9 cellular contexts compared by ENCODE assay signal in the genomic region with DNA sequence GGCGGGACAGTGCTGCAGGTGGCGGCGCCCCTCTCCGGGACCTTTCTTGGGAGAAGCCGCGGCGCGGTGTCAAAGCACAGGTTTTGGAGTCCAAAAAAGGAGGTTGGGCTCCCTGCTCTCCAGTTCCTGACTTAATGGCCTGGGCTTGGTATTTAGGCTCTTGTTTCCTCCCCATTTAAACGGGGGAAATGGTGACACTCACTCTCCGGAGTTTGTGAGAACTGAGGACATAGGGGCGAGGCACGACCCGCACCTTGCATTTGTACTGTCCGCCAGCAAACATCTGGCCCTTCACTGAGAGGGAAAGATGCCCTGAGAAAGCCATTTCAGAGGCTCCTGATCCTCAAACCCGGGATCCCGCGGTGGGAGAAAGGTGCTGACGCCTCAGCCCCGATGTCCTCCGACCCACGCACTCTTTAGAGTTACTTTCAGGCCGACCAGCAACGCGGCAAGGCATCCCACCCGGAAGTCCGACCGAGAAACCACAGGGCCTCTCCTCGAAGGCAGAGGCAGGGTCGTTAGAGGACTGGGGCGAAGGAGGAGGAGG. TPM values are rescaled to one million over a fixed set of nuclear protein-coding genes. Genes with fewer than 3 reads are reported as not detected.
DNase-seq lines count a peak whose midpoint lies in the region; ATAC-seq and TF ChIP-seq lines count a peak whose summit lies in the region.
"Had no signal": no experiment of that assay in that cellular context is flagged by ENCODE, and none has a peak within 500 bp of the region (broad histone marks: within the 10 kb centered on the region; RNA-seq: fewer than 3 reads in every experiment).

No MANE protein-coding gene starts in this region.

- H3K27me3 ChIP-seq in liver (ENCODE audit: control insufficient read depth in 4 of 4, insufficient read depth in 4 of 4, low read length in 3 of 4): no peaks in the 10 kb centered on the region
- H3K27me3 ChIP-seq in subcutaneous abdominal adipose tissue (ENCODE audit: control insufficient read depth in 5 of 5, insufficient read depth in 4 of 5, low read length in 5 of 5): no peaks in the 10 kb centered on the region

- DNase-seq in DMS79 treated with DMSO at 0.1 percent for 48 hours (lab: John Stamatoyannopoulos, UW): peak; percentile 54
- DNase-seq in OCI-LY7 (ENCODE audit: low spot score): peak; percentile 63
- DNase-seq in MCF 10A (ENCODE audit: unreplicated experiment): no peak
- DNase-seq in NCI-H2107 (lab: John Stamatoyannopoulos, UW): no peak
- no peak for DNase-seq in NCI-H2081 (lab: John Stamatoyannopoulos, UW)

- H3K27ac ChIP-seq in OCI-LY7 (ENCODE audit: low read depth, low read length, poor library complexity, severe bottlenecking) (peak overlapping the region; percentile 90), liver (ENCODE audit: low read depth in 1 of 2, low read length in 2 of 2) (peak overlapping the region; percentile 99), subcutaneous abdominal adipose tissue (ENCODE audit: low read depth, low read length) (peak overlapping the region; percentile 97)

- H3K4me3 Mint-ChIP-seq in MCF 10A (ENCODE audit: unreplicated experiment): no peak overlapping the region
- H3K4me3 Mint-ChIP-seq: neural crest cell had no signal

- H3K36me3 ChIP-seq in OCI-LY7 (ENCODE audit: insufficient read depth, low read length) (peaks cover 13% of the 10 kb centered on the region; the same call in 1 of the 2 replicates), liver (ENCODE audit: control insufficient read depth in 4 of 4, insufficient read depth in 3 of 4, low read depth in 1 of 4, low read length in 3 of 4) (no peaks in the 10 kb centered on the region), subcutaneous abdominal adipose tissue (ENCODE audit: control insufficient read depth in 5 of 5, insufficient read depth in 5 of 5, low read length in 5 of 5) (no peaks in the 10 kb centered on the region)

- peak overlapping the region; percentile 63 for H3K4me3 ChIP-seq in OCI-LY7 (ENCODE audit: low read depth, low read length, poor library complexity, severe bottlenecking)
- H3K4me3 ChIP-seq in liver (ENCODE audit: low read depth in 1 of 3, low read length in 3 of 3): peak overlapping the region; percentile 59 to 72 (median 71)
- peak overlapping the region; percentile 64 to 73 (median 69) for H3K4me3 ChIP-seq in subcutaneous abdominal adipose tissue (ENCODE audit: low read depth in 1 of 5, low read length in 5 of 5)

- BruUV-seq in OCI-LY7 (replicated peaks; lab: Mats Ljungman, UMichigan) (TSS peak; percentile 93), MCF 10A (replicated peaks; lab: Mats Ljungman, UMichigan) (TSS peak; percentile 54)

- no peaks in the 10 kb centered on the region; the same call in 1 of the 2 replicates for H4K20me1 ChIP-seq in OCI-LY7 (ENCODE audit: insufficient read depth, low read length)

- H3K4me1 ChIP-seq in OCI-LY7 (ENCODE audit: insufficient read depth, low read length, poor library complexity, severe bottlenecking) (peaks cover 29% of the 10 kb centered on the region), liver (ENCODE audit: control insufficient read depth in 4 of 4, insufficient read depth in 4 of 4, low read length in 3 of 4) (peaks cover 0 to 27% (median 20%) of the 10 kb centered on the region in 4 donors), subcutaneous abdominal adipose tissue (ENCODE audit: control insufficient read depth in 5 of 5, insufficient read depth in 5 of 5, low read length in 5 of 5) (peaks cover 6 to 37% (median 29%) of the 10 kb centered on the region in 5 donors)

- peaks cover 22% of the 10 kb centered on the region for H3K79me2 ChIP-seq in OCI-LY7 (ENCODE audit: insufficient read depth, low read depth, low read length)

- H3K9ac ChIP-seq in liver (ENCODE audit: low read depth in 1 of 2, low read length in 2 of 2) (peak overlapping the region; percentile 94 to 96), subcutaneous abdominal adipose tissue (ENCODE audit: low read length in 5 of 5) (peak overlapping the region; percentile 74 to 92 (median 86))

- TF ChIP-seq CTCF in OCI-LY7 (conservative IDR thresholded peaks at IDR 0.05; ENCODE audit: low read length) (no peak), MCF 10A (IDR thresholded peaks at IDR 0.05; ENCODE audit: unreplicated experiment) (no peak), liver (IDR thresholded peaks at IDR 0.05; ENCODE audit: low read depth, low read length, missing input control) (no peak)

- TF ChIP-seq RAD21 in liver (IDR thresholded peaks at IDR 0.05): no peak

- no peaks in the 10 kb centered on the region for H3K27me3 Mint-ChIP-seq in MCF 10A (ENCODE audit: insufficient read depth, unreplicated experiment)

- peak overlapping the region; percentile 81 for H2AFZ ChIP-seq in OCI-LY7 (ENCODE audit: low read length)

- ATAC-seq in GM21367 (IDR thresholded peaks at IDR 0.05; ENCODE audit: unreplicated experiment): no peak

- H3K36me3 Mint-ChIP-seq in MCF 10A (ENCODE audit: insufficient read depth, unreplicated experiment): peaks cover 15% of the 10 kb centered on the region

- H3K9me3 ChIP-seq in OCI-LY7 (ENCODE audit: low read length) (no peaks in the 10 kb centered on the region), liver (ENCODE audit: control insufficient read depth in 4 of 4, low read length in 3 of 4) (no peaks in the 10 kb centered on the region), subcutaneous abdominal adipose tissue (ENCODE audit: control insufficient read depth in 5 of 5, low read length in 5 of 5) (no peaks in the 10 kb centered on the region)

- intact Hi-C loops in OCI-LY7 (cut with micrococcal nuclease; ENCODE audit: unreplicated experiment): loop anchor here (5.0 kb wide), 1 partner anchor 115 kb away; the partner anchor contains the start of genes HNRNPUL2 and TTC9C
- intact Hi-C loops in MCF 10A (cut with micrococcal nuclease): no loop called here

- no peaks in the 10 kb centered on the region for H3K9me2 ChIP-seq in OCI-LY7 (ENCODE audit: insufficient read depth, low read length)

- POLR2A ChIA-PET in OCI-LY7 (lab: Charles Lee) (interaction anchor here (0.6 to 5.3 kb wide), 10 partner anchors 9 to 169 kb away, joined by 3 to 70 read pairs (median 6); partner anchors contain the start of genes SLC3A2 and TTC9C), MCF 10A (lab: Yijun Ruan, JAX) (interaction anchor here (0.6 to 5.6 kb wide), 20 partner anchors 9 to 877 kb away, joined by 3 to 344 read pairs (median 6); partner anchors contain the start of genes C11orf98, CSKMT, HNRNPUL2 and LRRN4CL)

- H3K9me3 Mint-ChIP-seq in MCF 10A (ENCODE audit: unreplicated experiment): no peaks in the 10 kb centered on the region
- H3K9me3 Mint-ChIP-seq: neural crest cell had no signal

- CTCF ChIA-PET in OCI-LY7 (lab: Charles Lee; ENCODE audit: unreplicated experiment): interaction anchor here (1.0 kb wide), 1 partner anchor 12 kb away, joined by 3 read pairs; no protein-coding TSS in a partner anchor
- CTCF ChIA-PET in MCF 10A (lab: Yijun Ruan, JAX): interaction anchor here (0.6 to 1.5 kb wide), 3 partner anchors 10 to 48 kb away, joined by 3 to 5 read pairs (median 4); no protein-coding TSS in a partner anchor

- 15% methylated on average over 30 of the region's 30 CpGs for WGBS in liver

- H3K27ac Mint-ChIP-seq in MCF 10A (ENCODE audit: low read depth, unreplicated experiment): no peak overlapping the region

- H3K4me1 Mint-ChIP-seq in MCF 10A (ENCODE audit: insufficient read depth, unreplicated experiment): peaks cover 10% of the 10 kb centered on the region

- peak overlapping the region; percentile 97 for H3K4me2 ChIP-seq in OCI-LY7 (ENCODE audit: low read length)

TF ChIP-seq in liver, 16 proteins besides CTCF, POLR2A, EP300 and RAD21 (continues in another document):
- TF ChIP-seq, protein P1, sequence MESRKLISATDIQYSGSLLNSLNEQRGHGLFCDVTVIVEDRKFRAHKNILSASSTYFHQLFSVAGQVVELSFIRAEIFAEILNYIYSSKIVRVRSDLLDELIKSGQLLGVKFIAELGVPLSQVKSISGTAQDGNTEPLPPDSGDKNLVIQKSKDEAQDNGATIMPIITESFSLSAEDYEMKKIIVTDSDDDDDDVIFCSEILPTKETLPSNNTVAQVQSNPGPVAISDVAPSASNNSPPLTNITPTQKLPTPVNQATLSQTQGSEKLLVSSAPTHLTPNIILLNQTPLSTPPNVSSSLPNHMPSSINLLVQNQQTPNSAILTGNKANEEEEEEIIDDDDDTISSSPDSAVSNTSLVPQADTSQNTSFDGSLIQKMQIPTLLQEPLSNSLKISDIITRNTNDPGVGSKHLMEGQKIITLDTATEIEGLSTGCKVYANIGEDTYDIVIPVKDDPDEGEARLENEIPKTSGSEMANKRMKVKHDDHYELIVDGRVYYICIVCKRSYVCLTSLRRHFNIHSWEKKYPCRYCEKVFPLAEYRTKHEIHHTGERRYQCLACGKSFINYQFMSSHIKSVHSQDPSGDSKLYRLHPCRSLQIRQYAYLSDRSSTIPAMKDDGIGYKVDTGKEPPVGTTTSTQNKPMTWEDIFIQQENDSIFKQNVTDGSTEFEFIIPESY (IDR thresholded peaks at IDR 0.05): no peak
- TF ChIP-seq SP1 (IDR thresholded peaks at IDR 0.05) (no peak), HNF4A (conservative IDR thresholded peaks at IDR 0.05) (no peak), FOXA1 (IDR thresholded peaks at IDR 0.05) (no peak), GABPA (IDR thresholded peaks at IDR 0.05 in 1 of 2, conservative IDR thresholded peaks at IDR 0.05 in 1 of 2) (no peak)
- TF ChIP-seq, protein P2, sequence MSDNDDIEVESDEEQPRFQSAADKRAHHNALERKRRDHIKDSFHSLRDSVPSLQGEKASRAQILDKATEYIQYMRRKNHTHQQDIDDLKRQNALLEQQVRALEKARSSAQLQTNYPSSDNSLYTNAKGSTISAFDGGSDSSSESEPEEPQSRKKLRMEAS (IDR thresholded peaks at IDR 0.05): no peak

RNA-seq across cellular contexts. Expression of gene WDR74, which starts 2.9 kb away (rescaled TPM):
- total RNA-seq in OCI-LY7 (2014; rRNA removed; shearing (Covaris generic)): 139 and 169 TPM in 2 replicates
- 85.0 and 98.4 TPM in 2 replicates for total RNA-seq in OCI-LY7 (2022)
- 91.3 and 115 TPM in 2 replicates for total RNA-seq in MCF 10A (2022)
- 10 to 100 TPM; 17.1 to 21.5 TPM for total RNA-seq in liver
- 10 to 100 TPM; 19.6 to 22.5 TPM for polyA plus RNA-seq in liver

RNA-seq across cellular contexts. Expression of gene TEX54, which starts 9.6 kb away (rescaled TPM):
- 1.0 TPM in 1 of 2 replicates, not detected in the other for total RNA-seq in OCI-LY7 (2014; rRNA removed; shearing (Covaris generic))
- total RNA-seq in OCI-LY7 (2022) (0.89 TPM in 1 of 2 replicates, not detected in the other), MCF 10A (2022) (not detected in 2 replicates), liver (not detected)
- polyA plus RNA-seq in liver: 1 to 10 TPM in 1 of 2 donors, not detected in 1; 1.6 TPM
- total RNA-seq: neural crest cell had no signal

RNA-seq across cellular contexts. Expression of gene STX5, which starts 10.4 kb away (rescaled TPM):
- total RNA-seq in OCI-LY7 (2014; rRNA removed; shearing (Covaris generic)): 21.7 and 30.6 TPM in 2 replicates
- total RNA-seq in OCI-LY7 (2022) (41.0 and 47.5 TPM in 2 replicates), MCF 10A (2022) (71.8 and 72.0 TPM in 2 replicates), liver (10 to 100 TPM; 22.4 to 34.1 TPM)
- polyA plus RNA-seq in liver: 10 to 100 TPM; 13.6 to 29.8 TPM

RNA-seq across cellular contexts. Expression of gene NXF1, which starts 37.0 kb away (rescaled TPM):
- 35.1 and 53.3 TPM in 2 replicates for total RNA-seq in OCI-LY7 (2014; rRNA removed; shearing (Covaris generic))
- total RNA-seq in OCI-LY7 (2022) (50.5 and 62.0 TPM in 2 replicates), MCF 10A (2022) (47.6 and 53.3 TPM in 2 replicates), liver (10 to 100 TPM; 17.3 to 38.3 TPM)
- polyA plus RNA-seq in liver: 10 to 100 TPM; 30.3 to 35.1 TPM

RNA-seq across cellular contexts. Expression of gene SLC3A2, which starts 38.5 kb away (rescaled TPM):
- total RNA-seq in OCI-LY7 (2014; rRNA removed; shearing (Covaris generic)): 289 and 291 TPM in 2 replicates
- total RNA-seq in OCI-LY7 (2022) (321 and 339 TPM in 2 replicates), MCF 10A (2022) (838 and 896 TPM in 2 replicates), liver (10 to 100 TPM; 48.1 to 59.5 TPM)
- polyA plus RNA-seq in liver: 10 to 100 TPM; 34.3 to 53.9 TPM

Comparison
In these comparisons a context has a peak if more than half of its experiments do, and no peak if none do; other contexts are left out.
1. DNase-seq: peak in DMS79 treated with DMSO at 0.1 percent for 48 hours (single experiment) and OCI-LY7 (single experiment); none in MCF 10A (single experiment), NCI-H2107 (single experiment) and NCI-H2081 (0 of 2).
2. Peak in every context shown above with its lines, with median percentiles within 50 percentile points of each other: H3K27ac ChIP-seq and H3K4me3 ChIP-seq.